12 cellular contexts compared by ENCODE assay signal in genomic region chr2:174846218-174846617, GRCh38.
DNase-seq lines count a peak whose midpoint lies in the region; ATAC-seq and TF ChIP-seq lines count a peak whose summit lies in the region.
"Had no signal": no experiment of that assay in that cellular context is flagged by ENCODE, and none has a peak within 500 bp of the region (broad histone marks: within the 10 kb centered on the region; RNA-seq: fewer than 3 reads in every experiment).

No MANE protein-coding gene starts in this region.

- 76% methylated on average over 1 of the region's 1 CpG for WGBS in esophagus muscularis mucosa

- H3K4me1 Mint-ChIP-seq in activated CD4-positive, alpha-beta T cell treated with anti-CD3 and anti-CD28 coated beads for 36 hours, result peaks cover 21% of the 10 kb centered on the region

- POLR2A ChIA-PET in activated CD4-positive, alpha-beta T cell treated with anti-CD3 and anti-CD28 coated beads for 36 hours (lab: Charles Lee), result interaction anchor here (0.5 kb wide), 1 partner anchor 21 kb away, joined by 5 read pairs; no protein-coding TSS in a partner anchor

- H3K4me1 ChIP-seq in SJSA1 (replicated peaks) (peaks cover 11% of the 10 kb centered on the region), esophagus muscularis mucosa (peaks cover 6 to 46% (median 30%) of the 10 kb centered on the region in 4 donors)
- H3K4me1 ChIP-seq: transverse colon had no signal

- no peaks in the 10 kb centered on the region for H3K27me3 Mint-ChIP-seq in activated CD4-positive, alpha-beta T cell treated with anti-CD3 and anti-CD28 coated beads for 36 hours

- ATAC-seq in activated CD4-positive, alpha-beta T cell treated with anti-CD3 and anti-CD28 coated beads for 36 hours, result no peak
- no peak for ATAC-seq in sciatic nerve
- ATAC-seq: pancreas had no signal

- H3K4me3 ChIP-seq in SJSA1, result peak overlapping the region; percentile 36
- peak overlapping the region in 3 of 4 donors; percentile 15 to 44 (median 42) for H3K4me3 ChIP-seq in esophagus muscularis mucosa
- H3K4me3 ChIP-seq in skeletal muscle cell (ENCODE audit: low read depth, low read length), result peak overlapping the region; percentile 54
- H3K4me3 ChIP-seq: pancreas had no signal

- intact Hi-C loops in activated CD4-positive, alpha-beta T cell treated with anti-CD3 and anti-CD28 coated beads for 36 hours (cut with DNase I, micrococcal nuclease), result no loop called here
- intact Hi-C loops in esophagus muscularis mucosa (cut with DNase I) (no loop called here), sciatic nerve (cut with DNase I) (no loop called here)

- H3K36me3 ChIP-seq in SJSA1, result no peaks in the 10 kb centered on the region
- no peaks in the 10 kb centered on the region for H3K36me3 ChIP-seq in esophagus muscularis mucosa
- H3K36me3 ChIP-seq: pancreas, transverse colon had no signal

- CTCF ChIA-PET in activated CD4-positive, alpha-beta T cell treated with anti-CD3 and anti-CD28 coated beads for 36 hours (lab: Charles Lee), result interaction anchor here (2.9 kb wide), 1 partner anchor 10 kb away, joined by 12 read pairs; no protein-coding TSS in a partner anchor

- no peak overlapping the region for H3K27ac Mint-ChIP-seq in activated CD4-positive, alpha-beta T cell treated with anti-CD3 and anti-CD28 coated beads for 36 hours

- no peak for DNase-seq in activated CD4-positive, alpha-beta T cell treated with anti-CD3 and anti-CD28 coated beads for 36 hours
- DNase-seq in activated CD4-positive, alpha-beta T cell treated with anti-CD3 and anti-CD28 coated beads for 48 hours, result no peak
- DNase-seq in SJSA1 (ENCODE audit: low read depth in 1 of 2, low spot score in 2 of 2) (peak in 1 of 2 experiments; percentile 18), esophagus muscularis mucosa (ENCODE audit: extremely low spot score) (no peak), skeletal muscle cell (ENCODE audit: low read depth) (no peak), sciatic nerve (ENCODE audit: low spot score) (no peak)
- no peak for DNase-seq in activated CD4-positive, alpha-beta T cell treated with anti-CD3 and anti-CD28 coated beads, Interleukin-2, amount 50 U/mL, for 48 hours
- DNase-seq in activated effector memory CD4-positive, alpha-beta T cell treated with Interleukin-2 at 50 U/mL for 16 hours, result no peak
- DNase-seq: NCI-H2227 treated with DMSO at 0.1 percent for 48 hours, pancreas, transverse colon had no signal

- no peak for TF ChIP-seq EP300 in esophagus muscularis mucosa (IDR thresholded peaks at IDR 0.05)

- peak overlapping the region; percentile 13 for H3K4me3 Mint-ChIP-seq in activated CD4-positive, alpha-beta T cell treated with anti-CD3 and anti-CD28 coated beads for 36 hours

- H3K27ac ChIP-seq in SJSA1, result 0 out of 2 replicates have a peak overlapping the region, but pooled peaks have one; percentile 13
- peak overlapping the region in 2 of 4 donors; percentile 19 to 54 for H3K27ac ChIP-seq in esophagus muscularis mucosa (replicated peaks in 1 of 4)
- H3K27ac ChIP-seq: 22Rv1, pancreas, transverse colon had no signal

- H3K9me3 ChIP-seq in SJSA1 (replicated peaks), result no peaks in the 10 kb centered on the region
- H3K9me3 ChIP-seq in esophagus muscularis mucosa, result no peaks in the 10 kb centered on the region
- H3K9me3 ChIP-seq: pancreas, transverse colon had no signal

- TF ChIP-seq POLR2A in esophagus muscularis mucosa (IDR thresholded peaks at IDR 0.05; ENCODE audit: low read depth), result no peak

- no peaks in the 10 kb centered on the region for H3K27me3 ChIP-seq in SJSA1 (replicated peaks)
- H3K27me3 ChIP-seq in esophagus muscularis mucosa, result no peaks in the 10 kb centered on the region
- H3K27me3 ChIP-seq: pancreas, transverse colon had no signal

- no peaks in the 10 kb centered on the region for H3K9me3 Mint-ChIP-seq in activated CD4-positive, alpha-beta T cell treated with anti-CD3 and anti-CD28 coated beads for 36 hours (ENCODE audit: low read depth)

- no peak for TF ChIP-seq CTCF in esophagus muscularis mucosa (IDR thresholded peaks at IDR 0.05)

- H3K36me3 Mint-ChIP-seq in activated CD4-positive, alpha-beta T cell treated with anti-CD3 and anti-CD28 coated beads for 36 hours (ENCODE audit: low read depth), result no peaks in the 10 kb centered on the region
